In the genomic region with DNA sequence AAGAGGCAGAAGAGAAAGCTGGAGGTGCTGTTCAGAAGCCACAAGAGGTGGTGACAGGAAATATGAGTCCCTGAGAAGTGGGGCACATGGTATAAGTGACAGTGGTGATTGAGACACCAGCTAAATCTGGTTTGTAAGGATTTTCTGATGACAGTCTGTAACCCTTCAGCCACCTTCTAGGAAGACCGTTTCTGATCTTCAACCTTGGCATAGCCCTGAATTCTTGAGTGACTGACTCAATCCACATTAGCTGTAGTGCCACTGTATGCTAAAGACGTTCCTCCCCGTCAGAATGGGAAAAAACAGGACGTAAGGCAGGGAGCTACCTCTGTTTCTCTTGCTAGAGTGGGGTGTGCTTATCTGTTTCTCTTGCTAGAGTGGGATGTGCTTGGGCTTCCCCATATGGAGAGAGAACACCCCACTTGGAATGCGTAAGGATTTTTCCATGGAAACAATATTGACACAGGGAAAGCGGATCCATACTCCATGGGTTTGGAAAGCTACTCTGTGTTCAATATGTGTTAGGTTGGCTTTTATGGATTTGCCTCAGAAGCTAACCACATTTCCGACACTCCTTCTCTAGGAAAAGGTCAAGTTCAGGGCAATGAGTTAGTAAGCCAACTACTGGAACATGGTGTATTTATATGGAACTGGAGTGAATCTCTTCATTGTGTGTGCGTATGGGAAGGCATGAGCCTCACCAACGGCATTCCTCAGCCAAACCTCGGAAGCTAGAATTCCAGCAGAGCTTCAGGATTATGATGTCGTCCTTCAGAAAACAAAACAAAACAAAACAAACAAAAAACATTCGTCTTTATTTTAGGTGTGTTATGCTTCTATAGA, we compare ENCODE assay signal across 1 cellular context.
TF ChIP-seq lines count a peak whose summit lies in the region.

No MANE protein-coding gene starts in this region.

TF ChIP-seq in IMR-90, 13 proteins besides CTCF, POLR2A, EP300 and RAD21:
- TF ChIP-seq NFE2L2 (IDR thresholded peaks at IDR 0.05; ENCODE audit: low read depth, low read length) (no peak), FOS (IDR thresholded peaks at IDR 0.05; ENCODE audit: low read depth, low read length) (no peak), MXI1 (IDR thresholded peaks at IDR 0.05; ENCODE audit: borderline replicate concordance, low read depth, low read length) (no peak), SMC3 (IDR thresholded peaks at IDR 0.05; ENCODE audit: low read depth, low read length) (no peak), RFX5 (IDR thresholded peaks at IDR 0.05; ENCODE audit: low read depth, low read length) (no peak), MAZ (IDR thresholded peaks at IDR 0.05; ENCODE audit: borderline replicate concordance, low read depth, low read length) (no peak)
